In genomic region chr4:58981828-58982227, GRCh38 we compare ENCODE assay signal across 11 cellular contexts.
"Had no signal": no experiment of that assay in that cellular context is flagged by ENCODE, and none has a peak within 500 bp of the region (broad histone marks: within the 10 kb centered on the region; RNA-seq: fewer than 3 reads in every experiment).

No MANE protein-coding gene starts in this region.

- H3K36me3 ChIP-seq: HAP-1 had no signal

- H3K4me1 ChIP-seq: HAP-1 had no signal

- H3K27ac ChIP-seq: GM23248 had no signal

- H3K9me3 Mint-ChIP-seq: GM23338, H9 had no signal

- H3K9me3 ChIP-seq: HAP-1 had no signal

- H3K27ac Mint-ChIP-seq: GM23338, H9, HFFc6 had no signal

- H3K4me3 Mint-ChIP-seq: GM23338, H9, HFFc6 had no signal

- H3K4me1 Mint-ChIP-seq: GM23338, H9 had no signal

- FAIRE-seq: H1, H54 had no signal

- DNase-seq: GM23248, GOT3, H7, H9, HCEC 1CT, HFFc6 had no signal

- H3K4me3 ChIP-seq: GM23248, GM23338, HAP-1 had no signal

- ATAC-seq: GM23338, HCT116 had no signal
